Comparison of ENCODE assay signal across 1 cellular context in the genomic region with DNA sequence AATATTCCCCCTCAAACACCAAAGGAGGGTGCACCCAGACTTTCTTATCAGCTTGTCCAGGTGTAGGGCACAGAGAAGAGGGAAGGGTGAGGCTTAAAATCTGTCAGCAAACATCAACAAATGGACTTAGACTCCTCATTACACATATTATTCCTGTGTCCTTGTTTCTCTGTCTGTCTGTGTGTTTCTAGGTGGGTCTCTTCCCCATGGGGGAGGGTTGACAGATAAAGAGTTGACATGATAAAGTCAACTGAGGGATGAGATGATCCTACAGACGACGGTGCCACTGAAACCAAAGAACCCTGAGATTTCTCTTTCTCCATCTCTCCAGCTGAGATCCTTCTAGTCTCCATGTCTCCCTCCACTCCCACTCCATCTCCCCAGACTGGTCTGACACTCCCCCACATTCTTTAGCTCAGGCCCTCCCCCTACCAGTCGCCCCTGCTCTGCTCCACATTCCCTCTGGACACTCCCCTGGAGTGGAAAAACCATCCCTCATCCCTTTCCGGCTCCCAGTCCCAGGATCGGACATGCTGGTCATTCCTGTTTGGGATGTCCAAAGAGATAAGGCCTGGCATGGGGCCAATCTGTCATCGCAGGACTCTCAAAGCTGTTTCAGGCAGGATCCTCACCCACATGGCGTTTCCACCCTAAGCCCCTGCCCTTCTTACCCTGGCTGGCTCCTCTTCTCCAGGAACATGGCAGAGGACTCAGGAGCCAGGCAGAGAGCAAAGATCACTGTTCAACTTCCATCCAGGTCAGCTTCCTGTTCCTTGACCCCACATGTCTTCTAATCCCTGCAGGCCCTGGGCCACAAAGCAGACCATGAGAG.
TF ChIP-seq lines count a peak whose summit lies in the region.

No MANE protein-coding gene starts in this region.

TF ChIP-seq in liver, 16 proteins besides CTCF, POLR2A, EP300 and RAD21 (continued from another document):
- TF ChIP-seq, protein P1, sequence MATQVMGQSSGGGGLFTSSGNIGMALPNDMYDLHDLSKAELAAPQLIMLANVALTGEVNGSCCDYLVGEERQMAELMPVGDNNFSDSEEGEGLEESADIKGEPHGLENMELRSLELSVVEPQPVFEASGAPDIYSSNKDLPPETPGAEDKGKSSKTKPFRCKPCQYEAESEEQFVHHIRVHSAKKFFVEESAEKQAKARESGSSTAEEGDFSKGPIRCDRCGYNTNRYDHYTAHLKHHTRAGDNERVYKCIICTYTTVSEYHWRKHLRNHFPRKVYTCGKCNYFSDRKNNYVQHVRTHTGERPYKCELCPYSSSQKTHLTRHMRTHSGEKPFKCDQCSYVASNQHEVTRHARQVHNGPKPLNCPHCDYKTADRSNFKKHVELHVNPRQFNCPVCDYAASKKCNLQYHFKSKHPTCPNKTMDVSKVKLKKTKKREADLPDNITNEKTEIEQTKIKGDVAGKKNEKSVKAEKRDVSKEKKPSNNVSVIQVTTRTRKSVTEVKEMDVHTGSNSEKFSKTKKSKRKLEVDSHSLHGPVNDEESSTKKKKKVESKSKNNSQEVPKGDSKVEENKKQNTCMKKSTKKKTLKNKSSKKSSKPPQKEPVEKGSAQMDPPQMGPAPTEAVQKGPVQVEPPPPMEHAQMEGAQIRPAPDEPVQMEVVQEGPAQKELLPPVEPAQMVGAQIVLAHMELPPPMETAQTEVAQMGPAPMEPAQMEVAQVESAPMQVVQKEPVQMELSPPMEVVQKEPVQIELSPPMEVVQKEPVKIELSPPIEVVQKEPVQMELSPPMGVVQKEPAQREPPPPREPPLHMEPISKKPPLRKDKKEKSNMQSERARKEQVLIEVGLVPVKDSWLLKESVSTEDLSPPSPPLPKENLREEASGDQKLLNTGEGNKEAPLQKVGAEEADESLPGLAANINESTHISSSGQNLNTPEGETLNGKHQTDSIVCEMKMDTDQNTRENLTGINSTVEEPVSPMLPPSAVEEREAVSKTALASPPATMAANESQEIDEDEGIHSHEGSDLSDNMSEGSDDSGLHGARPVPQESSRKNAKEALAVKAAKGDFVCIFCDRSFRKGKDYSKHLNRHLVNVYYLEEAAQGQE (IDR thresholded peaks at IDR 0.05): peak; percentile 27
- peak; percentile 37 for TF ChIP-seq SP1 (IDR thresholded peaks at IDR 0.05)
- TF ChIP-seq NR2F2 (IDR thresholded peaks at IDR 0.05): peak; percentile 98
